ENCODE assay signal across 25 cellular contexts in genomic region chr7:155714702-155715101, GRCh38.
A peak's percentile ranks its signal among the peaks of the same experiment; 100 is the strongest.
DNase-seq lines count a peak whose midpoint lies in the region; ATAC-seq, FAIRE-seq and TF ChIP-seq lines count a peak whose summit lies in the region.
"Had no signal": no experiment of that assay in that cellular context is flagged by ENCODE, and none has a peak within 500 bp of the region (broad histone marks: within the 10 kb centered on the region; RNA-seq: fewer than 3 reads in every experiment).

No MANE protein-coding gene starts in this region.

- POLR2A ChIA-PET in Panc1 (lab: Charles Lee) (no interaction called here), H1 (lab: Charles Lee; ENCODE audit: partially characterized antibody) (interaction anchor here (0.9 kb wide), 1 partner anchor 110 kb away, joined by 3 read pairs; no protein-coding TSS in a partner anchor)

- H2BK20ac ChIP-seq in H1 (ENCODE audit: low read length) = no peak overlapping the region

- H2BK15ac ChIP-seq in H1 (ENCODE audit: low read length) = no peak overlapping the region

- no peak for DNase-seq in activated naive CD4-positive, alpha-beta T cell treated with anti-CD3 and anti-CD28 coated beads, Interleukin-2, amount 50 U/mL, for 16 hours
- no peak for DNase-seq in Panc1 (ENCODE audit: low read depth, low spot score)
- no peak for DNase-seq in H1 (ENCODE audit: low read depth in 1 of 2, low spot score in 2 of 2)
- DNase-seq in omental fat pad (ENCODE audit: low spot score) = no peak
- DNase-seq in stimulated activated CD4-positive, alpha-beta T cell treated with anti-CD3 and anti-CD28 coated beads, Interleukin-2, amount 100 ng/mL, for 24 hours = no peak
- no peak for DNase-seq in NCI-H524 treated with DMSO at 0.1 percent for 48 hours (lab: John Stamatoyannopoulos, UW)
- DNase-seq in BE2C = no peak
- DNase-seq: activated naive CD4-positive, alpha-beta T cell treated with anti-CD3 and anti-CD28 coated beads, Interleukin-2, amount 10 ng/mL, durations not matched to agents 7 days and 5 days; activated T-cell treated with anti-CD3 and anti-CD28 coated beads, Interleukin-2, amount 50 U/mL, for 1 hour; C1 segment of cervical spinal cord; effector CD8-positive, alpha-beta T cell; GOT3; hypothalamus; IMR-90; islet precursor cell; NCI-H1417 treated with DMSO at 0.1 percent for 48 hours; NCI-H2107; occipital lobe; Peyer's patch; stimulated activated CD4-positive, alpha-beta T cell treated with anti-CD3 and anti-CD28 coated beads, Interleukin-12 subunit alpha, Interleukin-12 subunit beta, amount 100 ng/mL, for 4 hours had no signal

- peak overlapping the region; percentile 52; the same call in 1 of the 2 replicates for H2BK5ac ChIP-seq in H1 (ENCODE audit: low read depth, low read length)

- TF ChIP-seq RAD21 in H1 (IDR thresholded peaks at IDR 0.05 in 1 of 2, conservative IDR thresholded peaks at IDR 0.05 in 1 of 2; ENCODE audit: low read depth in 2 of 2, low read length in 2 of 2) = no peak

- H3K27ac ChIP-seq in Panc1 (ENCODE audit: low read length) (no peak overlapping the region), H1 (ENCODE audit: low read depth, low read length) (no peak overlapping the region)

- peaks cover 24% of the 10 kb centered on the region for H3K36me3 Mint-ChIP-seq in activated naive CD4-positive, alpha-beta T cell treated with anti-CD3 and anti-CD28 coated beads, Interleukin-2, amount 50 U/mL, for 24 hours

- H4K5ac ChIP-seq in H1 (ENCODE audit: insufficient read length, low read depth, low read length) = no peak overlapping the region

- 0 out of 2 replicates have a peak, but pooled peaks cover 3% of the 10 kb centered on the region for H3K23me2 ChIP-seq in H1 (ENCODE audit: low read depth, low read length)

- no peak overlapping the region for H3K56ac ChIP-seq in H1 (replicated peaks; ENCODE audit: insufficient read length, low read depth, low read length)

- no peak for TF ChIP-seq EP300 in H1 (IDR thresholded peaks at IDR 0.05; ENCODE audit: borderline replicate concordance in 1 of 2, low read depth in 2 of 2, low read length in 2 of 2)

- H2AFZ ChIP-seq in H1 (ENCODE audit: low read length) = no peak overlapping the region

- peaks cover 0 to 36% of the 10 kb centered on the region in 2 experiments; a peak in 2 of 4 replicates for H3K79me2 ChIP-seq in H1 (ENCODE audit: control insufficient read depth in 1 of 2, insufficient read depth in 2 of 2, low read length in 2 of 2)

- H3K4ac ChIP-seq in H1 (replicated peaks; ENCODE audit: insufficient read length, low read depth, low read length) = no peak overlapping the region

- H3K9ac ChIP-seq in H1 (replicated peaks in 1 of 4; ENCODE audit: extremely low read depth in 1 of 4, low read depth in 3 of 4, low read length in 3 of 4) = no peak overlapping the region

- no peak overlapping the region for H2BK12ac ChIP-seq in H1 (ENCODE audit: low read depth, low read length)

- no TSS peak for BruUV-seq in Panc1 (replicated peaks; lab: Mats Ljungman, UMichigan)

- no peak overlapping the region for H2BK120ac ChIP-seq in H1 (replicated peaks; ENCODE audit: low read depth, low read length)

- H3K4me3 ChIP-seq in Panc1 (ENCODE audit: low read depth in 2 of 2, low read length in 2 of 2) = no peak overlapping the region
- no peak overlapping the region for H3K4me3 ChIP-seq in H1 (ENCODE audit: extremely low read depth in 1 of 4, insufficient read depth in 2 of 4, low read depth in 3 of 4, low read length in 4 of 4)
- H3K4me3 ChIP-seq in BE2C (ENCODE audit: low read depth, low read length) = no peak overlapping the region
- H3K4me3 ChIP-seq: lung, Peyer's patch had no signal

- H3K9me3 ChIP-seq in Panc1 (ENCODE audit: control insufficient read depth, insufficient read depth, low read depth, low read length) (no peaks in the 10 kb centered on the region), H1 (ENCODE audit: insufficient read depth in 2 of 2, low read depth in 1 of 2, low read length in 1 of 2) (no peaks in the 10 kb centered on the region), BE2C (no peaks in the 10 kb centered on the region)
- H3K9me3 ChIP-seq: Peyer's patch had no signal

- FAIRE-seq in H1 (lab: Jason Lieb, UNC) = no peak
- FAIRE-seq: frontal cortex had no signal

- H3K36me3 ChIP-seq in Panc1 (ENCODE audit: control insufficient read depth, insufficient read depth, low read length) (peaks cover 11% of the 10 kb centered on the region), H1 (ENCODE audit: control insufficient read depth in 2 of 4, insufficient read depth in 4 of 4, low read length in 3 of 4) (peaks cover 3 to 30% (median 13%) of the 10 kb centered on the region in 4 experiments), BE2C (peaks cover 40% of the 10 kb centered on the region)

- H3K79me1 ChIP-seq in H1 (ENCODE audit: low read depth, low read length) = peaks cover 10% of the 10 kb centered on the region; the same call in 1 of the 2 replicates

- H3K14ac ChIP-seq in H1 (ENCODE audit: insufficient read length) = no peak overlapping the region

- no peak overlapping the region for H2AK5ac ChIP-seq in H1 (ENCODE audit: low read depth, low read length)

- TF ChIP-seq CTCF in Panc1 (IDR thresholded peaks at IDR 0.05) (no peak), H1 (IDR thresholded peaks at IDR 0.05; ENCODE audit: control extremely low read depth in 1 of 3, insufficient read depth in 1 of 3, low read depth in 1 of 3, low read length in 3 of 3) (no peak), omental fat pad (IDR thresholded peaks at IDR 0.05) (no peak), BE2C (IDR thresholded peaks at IDR 0.05; ENCODE audit: low read depth, low read length) (no peak)

- H3K27me3 ChIP-seq in Panc1 (ENCODE audit: control insufficient read depth, insufficient read depth, low read length) (no peaks in the 10 kb centered on the region), H1 (replicated peaks in 1 of 4; ENCODE audit: control insufficient read depth in 3 of 4, extremely low read depth in 1 of 4, insufficient read depth in 3 of 4, low read length in 3 of 4) (no peaks in the 10 kb centered on the region), BE2C (no peaks in the 10 kb centered on the region)
- H3K27me3 ChIP-seq: Peyer's patch had no signal

- in situ Hi-C loops in Panc1 (cut with HindIII; ENCODE audit: low pct_unique_long_range_greater_than_20kb, low sequenced_read_pairs) = no loop called here

- no peak overlapping the region for H4K8ac ChIP-seq in H1 (ENCODE audit: extremely low read depth, insufficient read depth, low read length)

- peaks cover 33% of the 10 kb centered on the region for H3K4me1 Mint-ChIP-seq in activated naive CD4-positive, alpha-beta T cell treated with anti-CD3 and anti-CD28 coated beads, Interleukin-2, amount 50 U/mL, for 24 hours

- peak overlapping the region; percentile 20 for H3K27ac Mint-ChIP-seq in activated naive CD4-positive, alpha-beta T cell treated with anti-CD3 and anti-CD28 coated beads, Interleukin-2, amount 50 U/mL, for 24 hours
- H3K27ac Mint-ChIP-seq: T-helper 2 cell treated with Interferon-gamma antibody and Interleukin-4, amounts not matched to agents 5 μg/mL and 100 μg/mL, for 36 hours had no signal

- peaks cover 8 to 17% of the 10 kb centered on the region in 2 experiments for H4K20me1 ChIP-seq in H1 (replicated peaks in 1 of 2; ENCODE audit: control insufficient read depth in 1 of 2, insufficient read depth in 2 of 2, low read length in 2 of 2)

- intact Hi-C loops in Panc1 (cut with micrococcal nuclease; ENCODE audit: unreplicated experiment) = no loop called here

- TF ChIP-seq POLR2A in H1 (IDR thresholded peaks at IDR 0.05; ENCODE audit: control extremely low read depth in 1 of 2, low read depth in 2 of 2, low read length in 2 of 2) = no peak

- H4K91ac ChIP-seq in H1 (replicated peaks; ENCODE audit: insufficient read length, low read length) = no peak overlapping the region

- H3K23ac ChIP-seq in H1 (ENCODE audit: insufficient read length) = no peak overlapping the region

- no peak overlapping the region for H3K4me3 Mint-ChIP-seq in activated naive CD4-positive, alpha-beta T cell treated with anti-CD3 and anti-CD28 coated beads, Interleukin-2, amount 50 U/mL, for 24 hours
- H3K4me3 Mint-ChIP-seq: activated naive CD4-positive, alpha-beta T cell treated with anti-CD3 and anti-CD28 coated beads, Interleukin-2, amount 10 ng/mL, durations not matched to agents 7 days and 5 days; T-helper 2 cell treated with Interferon-gamma antibody and Interleukin-4, amounts not matched to agents 5 μg/mL and 100 μg/mL, for 36 hours had no signal

- H3K27me3 Mint-ChIP-seq in activated naive CD4-positive, alpha-beta T cell treated with anti-CD3 and anti-CD28 coated beads, Interleukin-2, amount 50 U/mL, for 24 hours = no peaks in the 10 kb centered on the region
- H3K27me3 Mint-ChIP-seq: activated naive CD4-positive, alpha-beta T cell treated with anti-CD3 and anti-CD28 coated beads, Interleukin-2, amount 10 ng/mL, durations not matched to agents 7 days and 5 days had no signal

- no peaks in the 10 kb centered on the region for H3K9me3 Mint-ChIP-seq in activated naive CD4-positive, alpha-beta T cell treated with anti-CD3 and anti-CD28 coated beads, Interleukin-2, amount 50 U/mL, for 24 hours
- H3K9me3 Mint-ChIP-seq: activated naive CD4-positive, alpha-beta T cell treated with anti-CD3 and anti-CD28 coated beads, Interleukin-2, amount 10 ng/mL, durations not matched to agents 7 days and 5 days; T-helper 2 cell treated with Interferon-gamma antibody and Interleukin-4, amounts not matched to agents 5 μg/mL and 100 μg/mL, for 36 hours had no signal

- CTCF ChIA-PET in Panc1 (lab: Charles Lee) (no interaction called here), H1 (lab: Charles Lee; ENCODE audit: partially characterized antibody) (interaction anchor here (1.2 to 2.1 kb wide), 4 partner anchors 10 to 301 kb away, joined by 3 to 8 read pairs (median 4); no protein-coding TSS in a partner anchor)

- no peak overlapping the region for H3K18ac ChIP-seq in H1 (ENCODE audit: extremely low read depth, low read length)

- H3K4me1 ChIP-seq in Panc1 (ENCODE audit: control insufficient read depth, insufficient read depth, low read length) (no peaks in the 10 kb centered on the region), H1 (replicated peaks in 1 of 4; ENCODE audit: control insufficient read depth in 3 of 4, insufficient read depth in 4 of 4, low read length in 3 of 4) (peaks cover 0 to 5% (median 0%) of the 10 kb centered on the region in 4 experiments; a peak in 2 of 7 replicates), BE2C (no peaks in the 10 kb centered on the region)

- peak; percentile 45; the same call in 1 of the 2 replicates for ATAC-seq in Panc1
- peak; percentile 29 for ATAC-seq in omental fat pad (ENCODE audit: low FRiP score)
- ATAC-seq: esophagus mucosa had no signal

- 89% methylated on average over 6 of the region's 6 CpGs; no CpG with 5 or more reads in 1 of the 2 experiments for WGBS in H1 (ENCODE audit: extremely low coverage in 1 of 2, insufficient coverage in 1 of 2, insufficient read length in 1 of 2, insufficient replicate concordance in 2 of 2, low coverage in 1 of 2, low lambda C conversion rate in 2 of 2, missing lambda C conversion rate in 1 of 2), 2 experiments

- no peak overlapping the region for H3K4me2 ChIP-seq in H1 (ENCODE audit: insufficient read depth in 1 of 2, low read depth in 2 of 2, low read length in 2 of 2)

TF ChIP-seq in H1, 55 proteins besides CTCF, POLR2A, EP300 and RAD21 (continues in another document):
- TF ChIP-seq EZH2 (IDR thresholded peaks at IDR 0.05; ENCODE audit: low read depth, low read length, severe bottlenecking) (no peak), CTBP2 (IDR thresholded peaks at IDR 0.05; ENCODE audit: borderline replicate concordance, insufficient read depth, insufficient read length, low read length) (no peak)
